Comparison of ENCODE assay signal across 24 cellular contexts in genomic region chr20:52303281-52303950, GRCh38.
DNase-seq lines count a peak whose midpoint lies in the region; ATAC-seq and TF ChIP-seq lines count a peak whose summit lies in the region.
"Had no signal": no experiment of that assay in that cellular context is flagged by ENCODE, and none has a peak within 500 bp of the region (broad histone marks: within the 10 kb centered on the region; RNA-seq: fewer than 3 reads in every experiment).

No MANE protein-coding gene starts in this region.

- DNase-seq in activated CD8-positive, alpha-beta T cell treated with anti-CD3 and anti-CD28 coated beads for 36 hours = peak; percentile 36
- DNase-seq in activated CD8-positive, alpha-beta T cell treated with anti-CD3 and anti-CD28 coated beads, Interleukin-2, amount 10 ng/mL, durations not matched to agents 7 days and 5 days = no peak
- DNase-seq in NCI-H524 treated with DMSO at 0.1 percent for 48 hours (lab: John Stamatoyannopoulos, UW) (peak; percentile 47), ovary (no peak), MV-4-11 (lab: John Stamatoyannopoulos, UW) (no peak)
- peak; percentile 13 to 20 for DNase-seq in activated T-cell treated with anti-CD3 and anti-CD28 coated beads, Interleukin-2, amount 50 U/mL, for 72 hours
- DNase-seq in stimulated activated CD4-positive, alpha-beta T cell treated with anti-CD3 and anti-CD28 coated beads, Interleukin-2, amount 100 ng/mL, for 48 hours = peak; percentile 26 to 32
- DNase-seq: ACHN; activated effector memory CD4-positive, alpha-beta T cell treated with Interleukin-2 at 50 U/mL for 16 hours; Caco-2; GM23248; NCI-H2107; NCI-H446 treated with DMSO at 0.1 percent for 48 hours; Peyer's patch; psoas muscle; T-cell had no signal

- 82 to 83% (median 82%) methylated on average over 7 of the region's 7 CpGs for WGBS in ovary, 3 donors

- POLR2A ChIA-PET in activated CD8-positive, alpha-beta T cell treated with anti-CD3 and anti-CD28 coated beads for 36 hours (lab: Charles Lee) = no interaction called here
- POLR2A ChIA-PET in activated CD8-positive, alpha-beta T cell treated with anti-CD3 and anti-CD28 coated beads, Interleukin-2, amount 10 ng/mL, durations not matched to agents 7 days and 5 days (lab: Charles Lee) = no interaction called here

- TF ChIP-seq EP300 in ovary (IDR thresholded peaks at IDR 0.05) = no peak

- no peak overlapping the region for H3K4me3 ChIP-seq in ovary
- H3K4me3 ChIP-seq: coronary artery, esophagus muscularis mucosa, GM12878, GM23248, hepatocyte, Peyer's patch, psoas muscle, tibial nerve had no signal

- no peaks in the 10 kb centered on the region for H3K9me3 ChIP-seq in ovary
- H3K9me3 ChIP-seq: Caco-2, esophagus muscularis mucosa, neutrophil, Peyer's patch, psoas muscle, tibial nerve had no signal

- no peaks in the 10 kb centered on the region for H3K4me1 ChIP-seq in ovary (ENCODE audit: insufficient read depth)
- H3K4me1 ChIP-seq: Caco-2, esophagus muscularis mucosa, Peyer's patch, psoas muscle, tibial nerve had no signal

- no peak overlapping the region for H3K27ac Mint-ChIP-seq in activated CD8-positive, alpha-beta T cell treated with anti-CD3 and anti-CD28 coated beads for 36 hours
- no peak overlapping the region for H3K27ac Mint-ChIP-seq in activated CD8-positive, alpha-beta T cell treated with anti-CD3 and anti-CD28 coated beads, Interleukin-2, amount 10 ng/mL, durations not matched to agents 7 days and 5 days
- H3K27ac Mint-ChIP-seq in activated T-cell treated with anti-CD3 and anti-CD28 coated beads, Interleukin-2, amount 50 U/mL, for 72 hours = no peak overlapping the region
- H3K27ac Mint-ChIP-seq: memory B cell had no signal

- no peak overlapping the region for H3K4me3 Mint-ChIP-seq in activated CD8-positive, alpha-beta T cell treated with anti-CD3 and anti-CD28 coated beads for 36 hours
- no peak overlapping the region for H3K4me3 Mint-ChIP-seq in activated CD8-positive, alpha-beta T cell treated with anti-CD3 and anti-CD28 coated beads, Interleukin-2, amount 10 ng/mL, durations not matched to agents 7 days and 5 days
- H3K4me3 Mint-ChIP-seq in activated T-cell treated with anti-CD3 and anti-CD28 coated beads, Interleukin-2, amount 50 U/mL, for 72 hours = no peak overlapping the region
- H3K4me3 Mint-ChIP-seq: memory B cell, T-cell had no signal

- TF ChIP-seq CTCF in activated CD8-positive, alpha-beta T cell treated with anti-CD3 and anti-CD28 coated beads for 36 hours (IDR thresholded peaks at IDR 0.05) = no peak
- no peak for TF ChIP-seq CTCF in ovary (IDR thresholded peaks at IDR 0.05)

- ATAC-seq in activated CD8-positive, alpha-beta T cell treated with anti-CD3 and anti-CD28 coated beads for 36 hours = no peak
- no peak for ATAC-seq in activated CD8-positive, alpha-beta T cell treated with anti-CD3 and anti-CD28 coated beads, Interleukin-2, amount 10 ng/mL, durations not matched to agents 7 days and 5 days
- ATAC-seq in activated T-cell treated with anti-CD3 and anti-CD28 coated beads, Interleukin-2, amount 50 U/mL, for 72 hours (replicated peaks in 1 of 2) = no peak
- no peak for ATAC-seq in HG03196 (IDR thresholded peaks at IDR 0.05; ENCODE audit: unreplicated experiment)
- ATAC-seq: GM12878, psoas muscle, T-cell had no signal

- intact Hi-C loops in activated CD8-positive, alpha-beta T cell treated with anti-CD3 and anti-CD28 coated beads for 36 hours (cut with micrococcal nuclease) = no loop called here
- intact Hi-C loops in ovary (cut with DNase I) = no loop called here

- no peaks in the 10 kb centered on the region for H3K9me3 Mint-ChIP-seq in activated CD8-positive, alpha-beta T cell treated with anti-CD3 and anti-CD28 coated beads for 36 hours
- no peaks in the 10 kb centered on the region for H3K9me3 Mint-ChIP-seq in activated CD8-positive, alpha-beta T cell treated with anti-CD3 and anti-CD28 coated beads, Interleukin-2, amount 10 ng/mL, durations not matched to agents 7 days and 5 days (ENCODE audit: insufficient read depth)
- no peaks in the 10 kb centered on the region for H3K9me3 Mint-ChIP-seq in activated T-cell treated with anti-CD3 and anti-CD28 coated beads, Interleukin-2, amount 50 U/mL, for 72 hours
- H3K9me3 Mint-ChIP-seq: memory B cell, T-cell had no signal

- CTCF ChIA-PET in activated CD8-positive, alpha-beta T cell treated with anti-CD3 and anti-CD28 coated beads for 36 hours (lab: Charles Lee) = no interaction called here
- CTCF ChIA-PET in activated CD8-positive, alpha-beta T cell treated with anti-CD3 and anti-CD28 coated beads, Interleukin-2, amount 10 ng/mL, durations not matched to agents 7 days and 5 days (lab: Charles Lee) = no interaction called here

- H3K36me3 Mint-ChIP-seq in activated CD8-positive, alpha-beta T cell treated with anti-CD3 and anti-CD28 coated beads for 36 hours (ENCODE audit: low read depth) = no peaks in the 10 kb centered on the region
- H3K36me3 Mint-ChIP-seq in activated CD8-positive, alpha-beta T cell treated with anti-CD3 and anti-CD28 coated beads, Interleukin-2, amount 10 ng/mL, durations not matched to agents 7 days and 5 days (ENCODE audit: low read depth) = no peaks in the 10 kb centered on the region
- H3K36me3 Mint-ChIP-seq in activated T-cell treated with anti-CD3 and anti-CD28 coated beads, Interleukin-2, amount 50 U/mL, for 72 hours (ENCODE audit: insufficient read depth in 2 of 2) = no peaks in the 10 kb centered on the region
- H3K36me3 Mint-ChIP-seq: memory B cell, T-cell had no signal

- H3K27me3 Mint-ChIP-seq in activated CD8-positive, alpha-beta T cell treated with anti-CD3 and anti-CD28 coated beads for 36 hours = no peaks in the 10 kb centered on the region
- no peaks in the 10 kb centered on the region for H3K27me3 Mint-ChIP-seq in activated CD8-positive, alpha-beta T cell treated with anti-CD3 and anti-CD28 coated beads, Interleukin-2, amount 10 ng/mL, durations not matched to agents 7 days and 5 days (ENCODE audit: low read depth)
- H3K27me3 Mint-ChIP-seq in activated T-cell treated with anti-CD3 and anti-CD28 coated beads, Interleukin-2, amount 50 U/mL, for 72 hours (ENCODE audit: low read depth) = no peaks in the 10 kb centered on the region
- H3K27me3 Mint-ChIP-seq: T-cell had no signal

- H3K36me3 ChIP-seq in ovary = no peaks in the 10 kb centered on the region
- H3K36me3 ChIP-seq: esophagus muscularis mucosa, neutrophil, Peyer's patch, tibial nerve had no signal

- H3K4me1 Mint-ChIP-seq in activated CD8-positive, alpha-beta T cell treated with anti-CD3 and anti-CD28 coated beads for 36 hours (ENCODE audit: low read depth) = peaks cover 35% of the 10 kb centered on the region
- peaks cover 31% of the 10 kb centered on the region for H3K4me1 Mint-ChIP-seq in activated CD8-positive, alpha-beta T cell treated with anti-CD3 and anti-CD28 coated beads, Interleukin-2, amount 10 ng/mL, durations not matched to agents 7 days and 5 days (ENCODE audit: low read depth)
- peaks cover 63% of the 10 kb centered on the region for H3K4me1 Mint-ChIP-seq in activated T-cell treated with anti-CD3 and anti-CD28 coated beads, Interleukin-2, amount 50 U/mL, for 72 hours (ENCODE audit: low read depth)
- H3K4me1 Mint-ChIP-seq: memory B cell had no signal

- no peak for TF ChIP-seq POLR2A in ovary (IDR thresholded peaks at IDR 0.05)

- no peak overlapping the region for H3K27ac ChIP-seq in ovary
- H3K27ac ChIP-seq: coronary artery, esophagus muscularis mucosa, GM23248, hepatocyte, neutrophil, Peyer's patch, psoas muscle, tibial nerve had no signal

- no peaks in the 10 kb centered on the region for H3K27me3 ChIP-seq in ovary
- H3K27me3 ChIP-seq: hepatocyte, Peyer's patch, tibial nerve had no signal

Comparison
In these comparisons a context has a peak if more than half of its experiments do, and no peak if none do; other contexts are left out.
1. DNase-seq: peak in activated CD8-positive, alpha-beta T cell treated with anti-CD3 and anti-CD28 coated beads for 36 hours (single experiment), NCI-H524 treated with DMSO at 0.1 percent for 48 hours (single experiment), activated T-cell treated with anti-CD3 and anti-CD28 coated beads, Interleukin-2, amount 50 U/mL, for 72 hours (2 of 2) and stimulated activated CD4-positive, alpha-beta T cell treated with anti-CD3 and anti-CD28 coated beads, Interleukin-2, amount 100 ng/mL, for 48 hours (2 of 2); none in activated CD8-positive, alpha-beta T cell treated with anti-CD3 and anti-CD28 coated beads, Interleukin-2, amount 10 ng/mL, durations not matched to agents 7 days and 5 days (single experiment), ovary (0 of 5) and MV-4-11 (single experiment).